In the genomic region with DNA sequence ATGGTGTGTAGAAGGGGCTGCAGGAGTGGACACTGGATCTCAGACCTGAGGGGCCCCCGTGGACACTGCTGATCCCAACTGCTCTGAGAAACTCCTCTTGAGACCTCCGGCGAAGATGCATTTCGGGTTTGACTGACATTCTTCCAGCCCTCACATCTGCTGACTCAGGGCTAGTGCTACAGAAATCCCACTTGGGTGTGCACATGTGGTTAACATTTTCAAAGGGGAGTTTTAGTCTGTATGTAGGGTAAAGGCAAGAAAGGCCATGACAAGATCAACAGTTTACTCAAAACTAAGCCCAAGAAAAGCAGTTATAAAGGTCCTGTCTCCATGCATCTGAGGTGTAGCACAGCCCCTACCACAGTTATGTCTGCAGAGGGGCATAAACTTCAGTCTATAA, we compare ENCODE assay signal across 1 cellular context.
TF ChIP-seq lines count a peak whose summit lies in the region.

No MANE protein-coding gene starts in this region.

TF ChIP-seq in K562, 482 proteins besides CTCF, POLR2A, EP300 and RAD21:
- TF ChIP-seq, protein P1, sequence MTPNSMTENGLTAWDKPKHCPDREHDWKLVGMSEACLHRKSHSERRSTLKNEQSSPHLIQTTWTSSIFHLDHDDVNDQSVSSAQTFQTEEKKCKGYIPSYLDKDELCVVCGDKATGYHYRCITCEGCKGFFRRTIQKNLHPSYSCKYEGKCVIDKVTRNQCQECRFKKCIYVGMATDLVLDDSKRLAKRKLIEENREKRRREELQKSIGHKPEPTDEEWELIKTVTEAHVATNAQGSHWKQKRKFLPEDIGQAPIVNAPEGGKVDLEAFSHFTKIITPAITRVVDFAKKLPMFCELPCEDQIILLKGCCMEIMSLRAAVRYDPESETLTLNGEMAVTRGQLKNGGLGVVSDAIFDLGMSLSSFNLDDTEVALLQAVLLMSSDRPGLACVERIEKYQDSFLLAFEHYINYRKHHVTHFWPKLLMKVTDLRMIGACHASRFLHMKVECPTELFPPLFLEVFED (CRISPR knock-in tag; conservative IDR thresholded peaks at IDR 0.05): no peak
- peak; percentile 72 for TF ChIP-seq ZNF316 (IDR thresholded peaks at IDR 0.05)
- TF ChIP-seq FOXA3 (CRISPR knock-in tag; conservative IDR thresholded peaks at IDR 0.05 in 1 of 2, IDR thresholded peaks at IDR 0.05 in 1 of 2): no peak
- no peak for TF ChIP-seq HEY1 (CRISPR knock-in tag; IDR thresholded peaks at IDR 0.05; ENCODE audit: borderline replicate concordance)
- TF ChIP-seq NR3C1 (CRISPR knock-in tag; IDR thresholded peaks at IDR 0.05): no peak
- TF ChIP-seq PML (IDR thresholded peaks at IDR 0.05; ENCODE audit: low read length): no peak
- TF ChIP-seq ARNT (IDR thresholded peaks at IDR 0.05): no peak
- TF ChIP-seq COPS2 (conservative IDR thresholded peaks at IDR 0.05): no peak
- peak; percentile 66 for TF ChIP-seq C11orf30 (IDR thresholded peaks at IDR 0.05; ENCODE audit: low read depth)
- no peak for TF ChIP-seq SMARCA4 (IDR thresholded peaks at IDR 0.05)
- TF ChIP-seq, protein P2, sequence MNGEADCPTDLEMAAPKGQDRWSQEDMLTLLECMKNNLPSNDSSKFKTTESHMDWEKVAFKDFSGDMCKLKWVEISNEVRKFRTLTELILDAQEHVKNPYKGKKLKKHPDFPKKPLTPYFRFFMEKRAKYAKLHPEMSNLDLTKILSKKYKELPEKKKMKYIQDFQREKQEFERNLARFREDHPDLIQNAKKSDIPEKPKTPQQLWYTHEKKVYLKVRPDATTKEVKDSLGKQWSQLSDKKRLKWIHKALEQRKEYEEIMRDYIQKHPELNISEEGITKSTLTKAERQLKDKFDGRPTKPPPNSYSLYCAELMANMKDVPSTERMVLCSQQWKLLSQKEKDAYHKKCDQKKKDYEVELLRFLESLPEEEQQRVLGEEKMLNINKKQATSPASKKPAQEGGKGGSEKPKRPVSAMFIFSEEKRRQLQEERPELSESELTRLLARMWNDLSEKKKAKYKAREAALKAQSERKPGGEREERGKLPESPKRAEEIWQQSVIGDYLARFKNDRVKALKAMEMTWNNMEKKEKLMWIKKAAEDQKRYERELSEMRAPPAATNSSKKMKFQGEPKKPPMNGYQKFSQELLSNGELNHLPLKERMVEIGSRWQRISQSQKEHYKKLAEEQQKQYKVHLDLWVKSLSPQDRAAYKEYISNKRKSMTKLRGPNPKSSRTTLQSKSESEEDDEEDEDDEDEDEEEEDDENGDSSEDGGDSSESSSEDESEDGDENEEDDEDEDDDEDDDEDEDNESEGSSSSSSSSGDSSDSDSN (IDR thresholded peaks at IDR 0.05; ENCODE audit: borderline replicate concordance in 1 of 2, low read depth in 2 of 2, low read length in 2 of 2): no peak
- peak; percentile 45; the same call in 1 of the 2 replicates for TF ChIP-seq MAFF (IDR thresholded peaks at IDR 0.05; ENCODE audit: low read length)
- TF ChIP-seq GATAD2A (IDR thresholded peaks at IDR 0.05): no peak
- peak; percentile 51 for TF ChIP-seq MAFG (tag; conservative IDR thresholded peaks at IDR 0.05)
- TF ChIP-seq, protein P3, sequence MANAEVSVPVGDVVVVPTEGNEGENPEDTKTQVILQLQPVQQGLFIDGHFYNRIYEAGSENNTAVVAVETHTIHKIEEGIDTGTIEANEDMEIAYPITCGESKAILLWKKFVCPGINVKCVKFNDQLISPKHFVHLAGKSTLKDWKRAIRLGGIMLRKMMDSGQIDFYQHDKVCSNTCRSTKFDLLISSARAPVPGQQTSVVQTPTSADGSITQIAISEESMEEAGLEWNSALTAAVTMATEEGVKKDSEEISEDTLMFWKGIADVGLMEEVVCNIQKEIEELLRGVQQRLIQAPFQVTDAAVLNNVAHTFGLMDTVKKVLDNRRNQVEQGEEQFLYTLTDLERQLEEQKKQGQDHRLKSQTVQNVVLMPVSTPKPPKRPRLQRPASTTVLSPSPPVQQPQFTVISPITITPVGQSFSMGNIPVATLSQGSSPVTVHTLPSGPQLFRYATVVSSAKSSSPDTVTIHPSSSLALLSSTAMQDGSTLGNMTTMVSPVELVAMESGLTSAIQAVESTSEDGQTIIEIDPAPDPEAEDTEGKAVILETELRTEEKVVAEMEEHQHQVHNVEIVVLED (CRISPR knock-in tag; IDR thresholded peaks at IDR 0.05): no peak
- no peak for TF ChIP-seq SRSF3 (IDR thresholded peaks at IDR 0.05; ENCODE audit: insufficient read depth, low read length)
- TF ChIP-seq, protein P4, sequence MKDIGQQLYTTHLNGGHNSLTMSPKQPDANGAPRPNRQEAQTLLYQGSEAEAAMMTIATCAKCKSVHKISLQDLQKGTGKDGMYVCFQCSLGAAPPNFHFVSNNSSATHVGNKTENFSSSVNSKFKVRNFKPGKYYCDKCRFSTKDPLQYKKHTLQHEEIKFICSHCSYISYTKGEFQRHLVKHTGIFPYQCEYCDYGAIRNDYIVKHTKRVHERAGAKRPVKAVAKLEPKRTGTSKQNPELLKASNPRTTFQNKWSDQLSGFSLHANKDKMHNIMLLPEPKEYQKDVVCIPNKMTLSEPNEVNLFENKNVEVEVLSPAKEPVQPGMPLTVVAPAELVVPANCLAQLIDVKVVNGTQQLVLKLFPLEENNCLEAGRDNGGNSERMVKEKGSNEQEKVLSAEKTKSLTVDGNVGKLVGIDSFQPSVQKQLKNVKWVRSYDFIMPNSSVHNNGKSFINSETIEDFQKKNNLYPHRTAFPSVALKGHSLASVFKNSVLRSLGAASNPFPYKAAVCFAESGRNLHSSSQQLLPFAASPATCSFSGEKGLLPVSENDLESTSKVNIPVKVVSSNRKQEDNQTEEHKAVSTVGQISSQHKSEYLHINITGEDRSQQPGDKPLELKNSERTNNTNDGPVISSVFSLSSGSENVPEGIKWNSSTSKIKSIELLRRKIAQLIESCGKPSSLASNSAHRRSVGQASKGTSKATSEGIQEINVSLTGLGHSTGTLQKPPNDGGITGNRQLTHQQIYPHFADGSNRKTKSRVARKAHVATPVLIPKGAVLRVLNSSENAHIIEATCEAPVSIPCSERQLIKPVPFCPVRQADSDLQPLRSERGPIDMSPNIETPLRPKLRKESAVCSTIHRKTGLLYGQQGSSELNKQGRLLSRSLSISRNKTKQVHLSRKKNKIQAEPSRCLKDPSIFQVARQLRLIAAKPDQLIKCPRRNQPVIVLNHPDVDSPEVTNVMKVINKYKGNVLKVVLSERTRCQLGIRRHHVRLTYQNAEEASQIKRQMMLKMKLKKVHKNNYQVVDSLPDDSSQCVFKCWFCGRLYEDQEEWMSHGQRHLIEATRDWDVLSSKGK (CRISPR knock-in tag; IDR thresholded peaks at IDR 0.05): no peak
- no peak for TF ChIP-seq KDM4B (IDR thresholded peaks at IDR 0.05; ENCODE audit: borderline replicate concordance in 2 of 2, low read depth in 1 of 2)
- no peak for TF ChIP-seq SNIP1 (IDR thresholded peaks at IDR 0.05; ENCODE audit: low read depth)
- TF ChIP-seq OTX1 (CRISPR knock-in tag; IDR thresholded peaks at IDR 0.05): no peak
- no peak for TF ChIP-seq HMGN3 (IDR thresholded peaks at IDR 0.05; ENCODE audit: borderline replicate concordance, extremely low read depth, insufficient read length, low read depth, low read length)
- TF ChIP-seq YBX1 (IDR thresholded peaks at IDR 0.05): no peak
- no peak for TF ChIP-seq MXI1 (IDR thresholded peaks at IDR 0.05; ENCODE audit: low read depth, low read length)
- TF ChIP-seq CAMTA2 (CRISPR knock-in tag; conservative IDR thresholded peaks at IDR 0.05): no peak
- no peak for TF ChIP-seq MEF2A (IDR thresholded peaks at IDR 0.05; ENCODE audit: control insufficient read depth, low read depth, low read length)
- TF ChIP-seq MAFK (IDR thresholded peaks at IDR 0.05; ENCODE audit: low read length): peak; percentile 48; the same call in 1 of the 2 replicates
- no peak for TF ChIP-seq ZNF282 (CRISPR knock-in tag; IDR thresholded peaks at IDR 0.05)
